ENCODE assay signal across 8 cellular contexts in genomic region chr7:152464312-152465117, GRCh38. TPM values are rescaled to one million over a fixed set of nuclear protein-coding genes. Genes with fewer than 3 reads are reported as not detected.
DNase-seq lines count a peak whose midpoint lies in the region; ATAC-seq and TF ChIP-seq lines count a peak whose summit lies in the region.

No MANE protein-coding gene starts in this region.

- peak overlapping the region; percentile 86 for H3K4me3 ChIP-seq in OCI-LY1 (ENCODE audit: low read depth, low read length, poor library complexity, severe bottlenecking)

- H3K27ac Mint-ChIP-seq in naive thymus-derived CD8-positive, alpha-beta T cell: peak overlapping the region; percentile 53 to 95 (median 88)
- H3K27ac Mint-ChIP-seq in stimulated activated memory B cell treated with anti-CD40 and anti-IgM and Interleukin-4, amounts not matched to agents 10 μg/mL and 1 μg/mL and 100 μg/mL, for 72 hours: peak overlapping the region; percentile 57

- H3K9ac ChIP-seq in OCI-LY1 (ENCODE audit: low read length): peak overlapping the region; percentile 98

- no peaks in the 10 kb centered on the region for H3K36me3 ChIP-seq in OCI-LY1 (ENCODE audit: insufficient read depth, low read length)

- H3K9me2 ChIP-seq in OCI-LY1 (ENCODE audit: low read depth, low read length): no peaks in the 10 kb centered on the region

- H3K9me3 ChIP-seq in OCI-LY1 (ENCODE audit: low read length): 0 out of 2 replicates have a peak, but pooled peaks cover 3% of the 10 kb centered on the region

- no peaks in the 10 kb centered on the region for H3K9me3 Mint-ChIP-seq in naive thymus-derived CD8-positive, alpha-beta T cell
- H3K9me3 Mint-ChIP-seq in stimulated activated memory B cell treated with anti-CD40 and anti-IgM and Interleukin-4, amounts not matched to agents 10 μg/mL and 1 μg/mL and 100 μg/mL, for 72 hours: no peaks in the 10 kb centered on the region

- no peaks in the 10 kb centered on the region for H3K36me3 Mint-ChIP-seq in naive thymus-derived CD8-positive, alpha-beta T cell
- H3K36me3 Mint-ChIP-seq in stimulated activated memory B cell treated with anti-CD40 and anti-IgM and Interleukin-4, amounts not matched to agents 10 μg/mL and 1 μg/mL and 100 μg/mL, for 72 hours: no peaks in the 10 kb centered on the region

- H2AFZ ChIP-seq in OCI-LY1 (ENCODE audit: low read length): no peak overlapping the region

- TF ChIP-seq POLR2A in GM19193 (IDR thresholded peaks at IDR 0.05; ENCODE audit: extremely low read depth, insufficient read depth, insufficient read length): peak; percentile 61

- peak overlapping the region; percentile 78 for H3K4me2 ChIP-seq in OCI-LY1 (ENCODE audit: low read length)

- peak; percentile 60 for DNase-seq in COLO829 (ENCODE audit: low spot score)
- DNase-seq in activated T-cell treated with anti-CD3 and anti-CD28 coated beads, Interleukin-2, amount 50 U/mL, for 48 hours: peak; percentile 86 to 88
- peak; percentile 89 for DNase-seq in fibroblast of gingiva (ENCODE audit: low read depth)
- DNase-seq in naive thymus-derived CD8-positive, alpha-beta T cell: peak in 6 of 10 donors; percentile 40 to 76 (median 63)

- H3K27me3 ChIP-seq in OCI-LY1 (ENCODE audit: insufficient read depth, low read length): no peaks in the 10 kb centered on the region

- H3F3A ChIP-seq in OCI-LY1 (ENCODE audit: insufficient read depth, low read length): no peaks in the 10 kb centered on the region

- peaks cover 27% of the 10 kb centered on the region for H3K4me1 ChIP-seq in OCI-LY1 (ENCODE audit: insufficient read depth, low read length, severe bottlenecking)

- H3K79me2 ChIP-seq in OCI-LY1 (ENCODE audit: insufficient read depth, low read length): no peaks in the 10 kb centered on the region

- TF ChIP-seq CTCF in OCI-LY1 (IDR thresholded peaks at IDR 0.05; ENCODE audit: low read length): no peak

- ATAC-seq in HG03432 (IDR thresholded peaks at IDR 0.05; ENCODE audit: unreplicated experiment): peak; percentile 44
- peak; percentile 4 to 23 for ATAC-seq in naive thymus-derived CD8-positive, alpha-beta T cell
- ATAC-seq in stimulated activated memory B cell treated with anti-CD40 and anti-IgM and Interleukin-4, amounts not matched to agents 10 μg/mL and 1 μg/mL and 100 μg/mL, for 72 hours: peak; percentile 56

- H3K4me3 Mint-ChIP-seq in naive thymus-derived CD8-positive, alpha-beta T cell: peak overlapping the region; percentile 78 to 94 (median 88)
- H3K4me3 Mint-ChIP-seq in stimulated activated memory B cell treated with anti-CD40 and anti-IgM and Interleukin-4, amounts not matched to agents 10 μg/mL and 1 μg/mL and 100 μg/mL, for 72 hours: peak overlapping the region; percentile 93

- H3K27me3 Mint-ChIP-seq in naive thymus-derived CD8-positive, alpha-beta T cell: no peaks in the 10 kb centered on the region
- H3K27me3 Mint-ChIP-seq in stimulated activated memory B cell treated with anti-CD40 and anti-IgM and Interleukin-4, amounts not matched to agents 10 μg/mL and 1 μg/mL and 100 μg/mL, for 72 hours: no peaks in the 10 kb centered on the region

- peaks cover 0 to 29% (median 8%) of the 10 kb centered on the region in 4 donors for H3K4me1 Mint-ChIP-seq in naive thymus-derived CD8-positive, alpha-beta T cell
- peaks cover 26% of the 10 kb centered on the region for H3K4me1 Mint-ChIP-seq in stimulated activated memory B cell treated with anti-CD40 and anti-IgM and Interleukin-4, amounts not matched to agents 10 μg/mL and 1 μg/mL and 100 μg/mL, for 72 hours

- H4K20me1 ChIP-seq in OCI-LY1 (ENCODE audit: insufficient read depth, low read length): no peaks in the 10 kb centered on the region

- H3K27ac ChIP-seq in OCI-LY1 (ENCODE audit: low read depth, low read length, poor library complexity, severe bottlenecking): peak overlapping the region; percentile 69

- POLR2A ChIA-PET in naive thymus-derived CD8-positive, alpha-beta T cell (lab: Charles Lee): interaction anchor here (0.6 to 3.3 kb wide), 5 partner anchors 20 to 48 kb away, joined by 3 to 25 read pairs (median 6); partner anchors contain the start of gene KMT2C

RNA-seq across cellular contexts. Expression of gene KMT2C, which starts 28.7 kb away (rescaled TPM):
- total RNA-seq in naive thymus-derived CD8-positive, alpha-beta T cell: 100 to 1,000 TPM in 1 of 2 experiments, 10 to 100 TPM in 1; 91.8 to 111 TPM
- 10 to 100 TPM in 2 of 3 donors, 1 to 10 TPM in 1; 6.7 to 20.9 (median 10.7) TPM for polyA plus RNA-seq in naive thymus-derived CD8-positive, alpha-beta T cell

Comparison
In these comparisons a context has a peak if more than half of its experiments do, and no peak if none do; other contexts are left out.
1. Peak in every context shown above with its lines: DNase-seq, ATAC-seq, H3K4me3 ChIP-seq and H3K27ac ChIP-seq.